Comparison of ENCODE assay signal across 32 cellular contexts in the genomic region with DNA sequence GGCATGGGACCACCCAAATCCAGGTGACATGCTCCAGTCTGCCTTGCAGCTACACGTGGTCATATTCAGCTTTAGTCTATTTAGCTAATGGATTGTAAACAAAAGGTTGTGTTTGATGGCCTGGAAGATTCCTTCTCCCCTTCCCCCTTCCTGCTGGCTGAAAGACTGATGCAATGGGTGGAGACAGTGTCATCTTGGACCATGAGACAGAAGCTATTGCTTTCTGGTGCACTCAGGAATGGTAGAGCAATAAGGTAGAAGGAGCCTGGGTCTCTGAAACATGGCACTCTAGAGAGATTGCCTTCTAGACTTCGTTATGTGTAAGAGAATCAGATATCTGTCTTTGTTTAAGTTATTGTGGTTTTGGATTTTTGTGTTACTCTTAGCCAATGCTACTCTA. TPM values are rescaled to one million over a fixed set of nuclear protein-coding genes. Genes with fewer than 3 reads are reported as not detected.
"Had no signal": no experiment of that assay in that cellular context is flagged by ENCODE, and none has a peak within 500 bp of the region (broad histone marks: within the 10 kb centered on the region; RNA-seq: fewer than 3 reads in every experiment).

No MANE protein-coding gene starts in this region.

- H3K4me1 Mint-ChIP-seq: activated CD4-positive, alpha-beta T cell treated with anti-CD3 and anti-CD28 coated beads, Interleukin-2, amount 10 ng/mL, durations not matched to agents 24 days and 14 days; activated naive CD4-positive, alpha-beta T cell treated with anti-CD3 and anti-CD28 coated beads, Interleukin-2, amount 50 U/mL, for 24 hours; activated naive CD8-positive, alpha-beta T cell treated with anti-CD3 and anti-CD28 coated beads, Interleukin-2, amount 10 ng/mL, durations not matched to agents 7 days and 5 days; central memory CD8-positive, alpha-beta T cell had no signal

- H3K4me3 Mint-ChIP-seq: activated CD4-positive, alpha-beta T cell treated with anti-CD3 and anti-CD28 coated beads, Interleukin-2, amount 10 ng/mL, durations not matched to agents 24 days and 14 days; activated CD8-positive, alpha-beta T cell treated with anti-CD3 and anti-CD28 coated beads for 36 hours; activated naive CD4-positive, alpha-beta T cell treated with anti-CD3 and anti-CD28 coated beads, Interleukin-2, amount 50 U/mL, for 24 hours; activated naive CD8-positive, alpha-beta T cell treated with anti-CD3 and anti-CD28 coated beads, Interleukin-2, amount 10 ng/mL, durations not matched to agents 7 days and 5 days; central memory CD8-positive, alpha-beta T cell had no signal

- H3K9me3 Mint-ChIP-seq: activated CD4-positive, alpha-beta T cell treated with anti-CD3 and anti-CD28 coated beads, Interleukin-2, amount 10 ng/mL, durations not matched to agents 24 days and 14 days; activated CD8-positive, alpha-beta T cell treated with anti-CD3 and anti-CD28 coated beads for 36 hours; activated naive CD4-positive, alpha-beta T cell treated with anti-CD3 and anti-CD28 coated beads, Interleukin-2, amount 50 U/mL, for 24 hours; activated naive CD8-positive, alpha-beta T cell treated with anti-CD3 and anti-CD28 coated beads, Interleukin-2, amount 10 ng/mL, durations not matched to agents 7 days and 5 days; activated T-helper 2 cell treated with anti-CD3 and anti-CD28 coated beads, Interferon-gamma antibody, Interleukin-2, Interleukin-4, amounts not matched to agents 10 μg/mL and 5 μg/mL and 100 μg/mL, durations not matched to agents 14 hours and 24 hours and 36 hours had no signal

- H3K4me3 ChIP-seq: ascending aorta, cardiac muscle cell, MG63 had no signal

- H3K27me3 Mint-ChIP-seq: activated CD8-positive, alpha-beta T cell treated with anti-CD3 and anti-CD28 coated beads for 36 hours had no signal

- H3K36me3 ChIP-seq: ascending aorta, cardiac muscle cell, MG63 had no signal

- DNase-seq: activated CD4-positive, alpha-beta T cell treated with anti-CD3 and anti-CD28 coated beads, Interleukin-2, amount 10 ng/mL, durations not matched to agents 24 days and 14 days; activated CD4-positive, alpha-beta T cell treated with anti-CD3 and anti-CD28 coated beads, Interleukin-2, amount 50 U/mL, for 4 hours; activated CD8-positive, alpha-beta T cell treated with anti-CD3 and anti-CD28 coated beads for 36 hours; activated gamma-delta T cell; activated naive CD4-positive, alpha-beta T cell treated with Interleukin-2 at 50 U/mL for 16 hours; activated naive CD8-positive, alpha-beta T cell treated with anti-CD3 and anti-CD28 coated beads, Interleukin-2, amount 10 ng/mL, durations not matched to agents 7 days and 5 days; activated T-cell treated with anti-CD3 and anti-CD28 coated beads, Interleukin-2, amount 50 U/mL, for 1 hour; amygdala; Kasumi-1; KG1; MG63; NCI-H1048; NCI-H1105 treated with DMSO at 0.1 percent for 48 hours; NCI-H1436; NCI-H1694 treated with DMSO at 0.1 percent for 48 hours; NCI-H2029; NCI-H446; NCI-H510A treated with DMSO at 0.1 percent for 48 hours; NCI-H526 treated with DMSO at 0.1 percent for 48 hours; Right ventricle myocardium superior; SW 1271; T-helper 1 cell; T-helper 2 cell; T-helper 9 cell had no signal

- H3K27me3 ChIP-seq: ascending aorta, cardiac muscle cell, MG63 had no signal

- H3K4me1 ChIP-seq: ascending aorta had no signal

- H3K27ac Mint-ChIP-seq: activated CD4-positive, alpha-beta T cell treated with anti-CD3 and anti-CD28 coated beads, Interleukin-2, amount 10 ng/mL, durations not matched to agents 24 days and 14 days; activated CD8-positive, alpha-beta T cell treated with anti-CD3 and anti-CD28 coated beads for 36 hours; activated naive CD4-positive, alpha-beta T cell treated with anti-CD3 and anti-CD28 coated beads, Interleukin-2, amount 50 U/mL, for 24 hours; activated naive CD8-positive, alpha-beta T cell treated with anti-CD3 and anti-CD28 coated beads, Interleukin-2, amount 10 ng/mL, durations not matched to agents 7 days and 5 days; activated T-helper 2 cell treated with anti-CD3 and anti-CD28 coated beads, Interferon-gamma antibody, Interleukin-2, Interleukin-4, amounts not matched to agents 10 μg/mL and 5 μg/mL and 100 μg/mL, durations not matched to agents 14 hours and 24 hours and 36 hours had no signal

- H3K9me3 ChIP-seq: ascending aorta, MG63 had no signal

- ATAC-seq: activated CD8-positive, alpha-beta T cell treated with anti-CD3 and anti-CD28 coated beads for 36 hours had no signal

- H3K27ac ChIP-seq: ascending aorta, cardiac muscle cell, VCaP had no signal

- H3K36me3 Mint-ChIP-seq: activated naive CD4-positive, alpha-beta T cell treated with anti-CD3 and anti-CD28 coated beads, Interleukin-2, amount 50 U/mL, for 24 hours; activated naive CD8-positive, alpha-beta T cell treated with anti-CD3 and anti-CD28 coated beads, Interleukin-2, amount 10 ng/mL, durations not matched to agents 7 days and 5 days had no signal

RNA-seq across cellular contexts. Expression of a gene that starts 25.7 kb away (rescaled TPM):
- total RNA-seq: activated CD4-positive, alpha-beta T cell treated with anti-CD3 and anti-CD28 coated beads, Interleukin-2, amount 10 ng/mL, durations not matched to agents 24 days and 14 days; activated CD8-positive, alpha-beta memory T cell treated with anti-CD3 and anti-CD28 coated beads for 36 hours; activated T-helper 2 cell treated with anti-CD3 and anti-CD28 coated beads, Interferon-gamma antibody, Interleukin-2, Interleukin-4, amounts not matched to agents 10 μg/mL and 5 μg/mL and 100 μg/mL, durations not matched to agents 14 hours and 24 hours and 36 hours; OCI-LY7 had no signal
